24 cellular contexts compared by ENCODE assay signal in the genomic region with DNA sequence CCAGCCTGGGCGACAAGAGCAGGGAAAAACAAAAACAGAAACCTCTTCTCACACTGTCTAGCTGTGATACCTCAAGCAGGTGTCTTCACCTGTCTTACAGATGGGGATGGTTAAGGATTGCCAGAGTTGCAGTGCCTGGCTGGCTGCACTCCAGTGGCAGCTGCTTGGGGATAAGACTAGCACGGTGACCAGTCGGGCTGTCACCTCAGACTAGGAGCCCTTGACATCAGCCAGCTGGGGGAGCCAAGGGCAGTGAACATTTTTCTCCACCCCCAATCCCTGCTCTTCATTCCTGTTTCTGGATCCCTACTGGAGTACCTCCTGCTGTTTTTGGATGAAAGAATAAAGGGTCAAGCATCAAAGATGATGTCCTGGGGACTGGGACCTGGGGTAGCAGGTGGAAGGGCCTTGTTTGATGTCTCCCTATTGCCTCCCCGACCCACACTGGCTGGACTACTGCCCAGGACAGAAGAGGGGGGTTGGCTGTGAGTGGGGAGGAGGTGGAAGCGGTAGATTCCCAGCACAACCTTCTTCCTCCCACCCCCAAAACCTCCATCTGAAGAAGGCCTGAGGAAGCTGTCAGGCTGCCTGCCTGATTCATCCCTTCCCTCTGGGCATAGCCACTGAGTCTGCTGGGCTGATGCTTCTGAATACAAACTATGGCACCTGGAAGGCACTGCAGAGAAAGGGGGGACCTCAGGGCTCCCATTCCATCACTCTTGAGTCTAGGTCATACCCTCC. TPM values are rescaled to one million over a fixed set of nuclear protein-coding genes. Genes with fewer than 3 reads are reported as not detected.
A peak's percentile ranks its signal among the peaks of the same experiment; 100 is the strongest.
DNase-seq lines count a peak whose midpoint lies in the region; ATAC-seq and TF ChIP-seq lines count a peak whose summit lies in the region.
"Had no signal": no experiment of that assay in that cellular context is flagged by ENCODE, and none has a peak within 500 bp of the region (broad histone marks: within the 10 kb centered on the region; RNA-seq: fewer than 3 reads in every experiment).

No MANE protein-coding gene starts in this region.

- intact Hi-C loops in Right ventricle myocardium inferior (cut with DNase I), result no loop called here
- intact Hi-C loops in right cardiac atrium (cut with DNase I), result no loop called here
- intact Hi-C loops in left ventricle myocardium superior (cut with micrococcal nuclease), result no loop called here

- H3K4me3 ChIP-seq in right cardiac atrium (ENCODE audit: low read length), result no peak overlapping the region
- no peak overlapping the region for H3K4me3 ChIP-seq in WERI-Rb-1 (ENCODE audit: low read depth, low read length)
- H3K4me3 ChIP-seq: SJSA1 had no signal

- 0 out of 2 replicates have a peak, but pooled peaks have one; percentile 11 for TF ChIP-seq CTCF in WERI-Rb-1 (IDR thresholded peaks at IDR 0.05; ENCODE audit: low read depth, low read length)

- DNase-seq in Right ventricle myocardium inferior (ENCODE audit: missing footprints), result no peak
- no peak for DNase-seq in right cardiac atrium
- DNase-seq in WERI-Rb-1, result peak; percentile 58
- DNase-seq in left ventricle myocardium superior, result peak; percentile 48
- no peak for DNase-seq in kidney glomerular epithelial cell (lab: John Stamatoyannopoulos, UW)
- DNase-seq in stimulated activated CD4-positive, alpha-beta T cell treated with anti-CD3 and anti-CD28 coated beads, Interleukin-4, amount 100 ng/mL, for 24 hours, result no peak
- DNase-seq: 8988T, ACHN, BE2C, DMS79 treated with DMSO at 0.1 percent for 48 hours, GF-D8, HCEC 1CT, NCI-H1048, NCI-H1417 treated with DMSO at 0.1 percent for 48 hours, NCI-H1694 treated with DMSO at 0.1 percent for 48 hours, NCI-H2081, NCI-H345, NCI-H510A treated with DMSO at 0.1 percent for 48 hours had no signal

- ATAC-seq in Right ventricle myocardium inferior (peak; percentile 26), right cardiac atrium (no peak), left ventricle myocardium superior (peak; percentile 65), HG03460 (IDR thresholded peaks at IDR 0.05; ENCODE audit: unreplicated experiment) (no peak)

- no peak overlapping the region for H3K27ac ChIP-seq in right cardiac atrium (ENCODE audit: low read length)
- H3K27ac ChIP-seq in WERI-Rb-1, result peak overlapping the region; percentile 68
- H3K27ac ChIP-seq in temporal lobe (ENCODE audit: low read depth, low read length), result peak overlapping the region; percentile 14
- H3K27ac ChIP-seq: HL-60, SJSA1 had no signal

- no peaks in the 10 kb centered on the region for H3K4me1 ChIP-seq in right cardiac atrium (ENCODE audit: control insufficient read depth, insufficient read depth, low read length)
- H3K4me1 ChIP-seq: SJSA1 had no signal

- H3K9me3 ChIP-seq in right cardiac atrium (ENCODE audit: control insufficient read depth, low read length) (no peaks in the 10 kb centered on the region), WERI-Rb-1 (ENCODE audit: severe bottlenecking) (no peaks in the 10 kb centered on the region)
- H3K9me3 ChIP-seq: BE2C, SJSA1 had no signal

- H3K27me3 ChIP-seq in right cardiac atrium (ENCODE audit: control insufficient read depth, insufficient read depth) (no peaks in the 10 kb centered on the region), WERI-Rb-1 (ENCODE audit: insufficient read depth, low read depth, severe bottlenecking) (no peaks in the 10 kb centered on the region)
- H3K27me3 ChIP-seq: BE2C, SJSA1 had no signal

- H3K36me3 ChIP-seq in WERI-Rb-1, result peaks cover 9% of the 10 kb centered on the region
- H3K36me3 ChIP-seq: BE2C had no signal

- 49% methylated on average over 5 of the region's 5 CpGs for WGBS in right cardiac atrium

RNA-seq across cellular contexts. Expression of a gene that starts 7.0 kb away (rescaled TPM):
- total RNA-seq in Right ventricle myocardium inferior (not detected), right cardiac atrium (under 1 TPM in 3 of 4 donors, not detected in 1; 0.11 to 0.31 (median 0.15) TPM), left ventricle myocardium superior (not detected), temporal lobe (0.49 TPM)
- polyA plus RNA-seq in right cardiac atrium, result 0.07 TPM
- total RNA-seq: SJSA1 had no signal
- polyA plus RNA-seq: CD8-positive, alpha-beta memory T cell; IgD-negative memory B cell had no signal

RNA-seq across cellular contexts. Expression of a gene that starts 34.9 kb away (rescaled TPM):
- 10.9 TPM for total RNA-seq in Right ventricle myocardium inferior
- 10 to 100 TPM in 3 of 4 donors, 1 to 10 TPM in 1; 9.2 to 12.0 (median 11.7) TPM for total RNA-seq in right cardiac atrium
- polyA plus RNA-seq in right cardiac atrium, result 6.4 TPM
- 9.9 TPM for total RNA-seq in left ventricle myocardium superior
- total RNA-seq in temporal lobe, result 13.5 TPM

RNA-seq across cellular contexts. Expression of a gene that starts 47.3 kb away (rescaled TPM):
- total RNA-seq in Right ventricle myocardium inferior, result 43.9 TPM
- total RNA-seq in right cardiac atrium, result 10 to 100 TPM; 41.3 to 84.3 (median 47.2) TPM
- polyA plus RNA-seq in right cardiac atrium, result 49.4 TPM
- total RNA-seq in left ventricle myocardium superior, result 45.3 TPM
- 12.0 TPM for total RNA-seq in temporal lobe

RNA-seq across cellular contexts. Expression of a gene that starts 53.1 kb away (rescaled TPM):
- total RNA-seq in Right ventricle myocardium inferior, result 10.5 TPM
- 10 to 100 TPM in 3 of 4 donors, 1 to 10 TPM in 1; 9.6 to 15.5 (median 15.1) TPM for total RNA-seq in right cardiac atrium
- 13.4 TPM for polyA plus RNA-seq in right cardiac atrium
- total RNA-seq in left ventricle myocardium superior, result 8.8 TPM
- 51.9 TPM for total RNA-seq in temporal lobe

Comparison
In these comparisons a context has a peak if more than half of its experiments do, and no peak if none do; other contexts are left out.
1. ATAC-seq: peak in Right ventricle myocardium inferior (single experiment) and left ventricle myocardium superior (single experiment); none in right cardiac atrium (0 of 2) and HG03460 (single experiment).
2. DNase-seq: peak in WERI-Rb-1 (single experiment) and left ventricle myocardium superior (single experiment); none in Right ventricle myocardium inferior (single experiment), right cardiac atrium (0 of 3), kidney glomerular epithelial cell (single experiment) and stimulated activated CD4-positive, alpha-beta T cell treated with anti-CD3 and anti-CD28 coated beads, Interleukin-4, amount 100 ng/mL, for 24 hours (single experiment).